In the genomic region with DNA sequence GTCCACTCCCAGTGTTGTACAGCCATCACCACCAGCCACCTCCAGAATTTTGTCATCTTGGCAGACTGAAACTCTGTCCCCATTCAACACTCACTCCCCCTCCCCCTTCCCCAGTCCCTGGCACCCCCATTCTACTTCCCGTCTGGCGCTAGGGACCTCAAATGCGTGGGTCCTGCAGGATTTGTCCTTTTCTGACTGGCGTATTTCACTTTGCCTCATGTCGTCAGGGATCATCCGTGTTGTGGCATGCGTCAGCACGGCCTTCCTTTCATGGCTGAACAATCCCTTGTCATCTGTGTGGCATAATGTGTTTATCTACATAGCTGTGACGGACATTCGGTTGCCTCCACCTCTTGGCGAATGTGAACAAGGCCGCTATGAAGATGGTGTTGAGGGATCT, we compare ENCODE assay signal across 21 cellular contexts.
"Had no signal": no experiment of that assay in that cellular context is flagged by ENCODE, and none has a peak within 500 bp of the region (broad histone marks: within the 10 kb centered on the region; RNA-seq: fewer than 3 reads in every experiment).

No MANE protein-coding gene starts in this region.

- ATAC-seq: heart right ventricle, left lobe of liver, lower lobe of right lung had no signal

- H3K27me3 Mint-ChIP-seq: activated naive CD8-positive, alpha-beta T cell treated with anti-CD3 and anti-CD28 coated beads, Interleukin-2, amount 10 ng/mL, durations not matched to agents 7 days and 5 days; naive B cell; type B pancreatic cell had no signal

- H3K27ac Mint-ChIP-seq: activated naive CD8-positive, alpha-beta T cell treated with anti-CD3 and anti-CD28 coated beads, Interleukin-2, amount 10 ng/mL, durations not matched to agents 7 days and 5 days; activated T-helper 1 cell treated with anti-CD3 and anti-CD28 coated beads, Interleukin-12 subunit alpha, Interleukin-12 subunit beta, Interleukin-2, Interleukin-4 antibody, amounts not matched to agents 30 ng/mL and 10 ng/mL and 1 ng/mL, durations not matched to agents 14 hours and 24 hours and 36 hours; neural progenitor cell; type B pancreatic cell had no signal

- H3K27ac ChIP-seq: epithelial cell of prostate, lower lobe of right lung, neural progenitor cell, thoracic aorta, vagina, WERI-Rb-1 had no signal

- H3K4me3 ChIP-seq: heart right ventricle, lower lobe of right lung, neural progenitor cell, thoracic aorta, vagina had no signal

- DNase-seq: activated CD4-positive, alpha-beta T cell treated with anti-CD3 and anti-CD28 coated beads for 1 hour; activated CD4-positive, alpha-beta T cell treated with anti-CD3 and anti-CD28 coated beads, Interleukin-2, amount 50 U/mL, for 4 hours; activated naive CD8-positive, alpha-beta T cell treated with anti-CD3 and anti-CD28 coated beads, Interleukin-2, amount 10 ng/mL, durations not matched to agents 7 days and 5 days; amygdala; cortex of kidney; heart right ventricle; islet precursor cell; lower lobe of right lung; naive B cell; stimulated activated CD4-positive, alpha-beta T cell treated with anti-CD3 and anti-CD28 coated beads, Interleukin-2, amount 100 ng/mL, for 48 hours; stimulated activated CD8-positive, alpha-beta memory T cell treated with anti-CD3 and anti-CD28 coated beads, Interleukin-4, amount 100 ng/mL, for 48 hours; stimulated activated naive CD4-positive, alpha-beta T cell; T-helper 1 cell; WERI-Rb-1 had no signal

- H3K9me3 Mint-ChIP-seq: activated naive CD8-positive, alpha-beta T cell treated with anti-CD3 and anti-CD28 coated beads, Interleukin-2, amount 10 ng/mL, durations not matched to agents 7 days and 5 days; activated T-helper 1 cell treated with anti-CD3 and anti-CD28 coated beads, Interleukin-12 subunit alpha, Interleukin-12 subunit beta, Interleukin-2, Interleukin-4 antibody, amounts not matched to agents 30 ng/mL and 10 ng/mL and 1 ng/mL, durations not matched to agents 14 hours and 24 hours and 36 hours; naive B cell; neural progenitor cell; type B pancreatic cell had no signal

- H3K36me3 Mint-ChIP-seq: naive B cell, type B pancreatic cell had no signal

- H3K9me3 ChIP-seq: heart right ventricle, lower lobe of right lung, thoracic aorta, vagina had no signal

- H3K36me3 ChIP-seq: neural progenitor cell, thoracic aorta, vagina had no signal

- H3K4me3 Mint-ChIP-seq: activated naive CD8-positive, alpha-beta T cell treated with anti-CD3 and anti-CD28 coated beads, Interleukin-2, amount 10 ng/mL, durations not matched to agents 7 days and 5 days; activated T-helper 1 cell treated with anti-CD3 and anti-CD28 coated beads, Interleukin-12 subunit alpha, Interleukin-12 subunit beta, Interleukin-2, Interleukin-4 antibody, amounts not matched to agents 30 ng/mL and 10 ng/mL and 1 ng/mL, durations not matched to agents 14 hours and 24 hours and 36 hours; neural progenitor cell; type B pancreatic cell had no signal
